In the genomic region with DNA sequence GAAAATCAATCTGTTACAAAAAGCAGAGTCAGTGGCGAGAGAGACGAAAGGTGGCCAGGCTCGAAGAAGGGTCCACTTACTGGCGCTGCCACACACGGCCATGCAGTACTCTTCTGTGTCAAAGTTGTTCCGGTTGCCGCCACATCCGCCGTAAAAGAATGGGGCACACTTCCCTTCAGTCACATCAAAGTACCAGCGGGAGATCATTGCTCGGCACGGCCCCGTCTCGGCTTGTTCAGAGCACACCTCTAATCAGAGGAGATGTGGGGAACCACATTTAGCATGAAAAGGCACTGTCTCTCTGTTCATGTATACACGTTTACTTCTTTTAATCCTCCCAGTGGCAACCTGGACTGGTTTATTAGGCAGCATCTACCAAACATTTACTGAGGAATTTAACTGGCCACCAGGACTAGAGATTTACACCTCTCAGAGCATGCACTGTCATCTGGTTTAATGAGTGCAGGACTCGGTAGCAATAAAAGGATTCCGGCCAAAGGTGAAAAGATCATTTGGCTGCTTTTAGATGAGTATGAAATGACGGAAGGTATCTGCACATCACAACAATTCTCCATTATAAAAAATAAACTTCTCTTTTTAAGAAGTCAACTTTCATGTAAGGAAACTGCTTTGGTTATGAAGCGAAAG, we compare ENCODE assay signal across 11 cellular contexts.
A peak's percentile ranks its signal among the peaks of the same experiment; 100 is the strongest.
DNase-seq lines count a peak whose midpoint lies in the region; ATAC-seq and TF ChIP-seq lines count a peak whose summit lies in the region.
"Had no signal": no experiment of that assay in that cellular context is flagged by ENCODE, and none has a peak within 500 bp of the region (broad histone marks: within the 10 kb centered on the region; RNA-seq: fewer than 3 reads in every experiment).

No MANE protein-coding gene starts in this region.

- TF ChIP-seq CTCF in GM12865 (IDR thresholded peaks at IDR 0.05; ENCODE audit: insufficient read depth, low read depth, low read length, missing control alignments), result no peak

- ATAC-seq in HG03457 (IDR thresholded peaks at IDR 0.05; ENCODE audit: unreplicated experiment) (no peak), HG02970 (IDR thresholded peaks at IDR 0.05; ENCODE audit: low FRiP score, unreplicated experiment) (no peak)

- H3K27ac Mint-ChIP-seq in activated CD4-positive, alpha-beta memory T cell treated with anti-CD3 and anti-CD28 coated beads, Interleukin-2, amount 10 ng/mL, durations not matched to agents 7 days and 5 days, result peak overlapping the region; percentile 5

- no peak overlapping the region for H3K4me3 ChIP-seq in GM12865 (ENCODE audit: low read depth, low read length)
- H3K4me3 ChIP-seq: BLaER1, SJSA1 had no signal

- H3K4me1 Mint-ChIP-seq in activated CD4-positive, alpha-beta memory T cell treated with anti-CD3 and anti-CD28 coated beads, Interleukin-2, amount 10 ng/mL, durations not matched to agents 7 days and 5 days, result peaks cover 6% of the 10 kb centered on the region

- CTCF ChIA-PET in activated CD4-positive, alpha-beta memory T cell treated with anti-CD3 and anti-CD28 coated beads, Interleukin-2, amount 10 ng/mL, durations not matched to agents 7 days and 5 days (lab: Charles Lee), result interaction anchor here (0.6 kb wide), 1 partner anchor 406 kb away, joined by 3 read pairs; no protein-coding TSS in a partner anchor

- DNase-seq in GM12865 (ENCODE audit: low read depth) (peak; percentile 47), retina (peak; percentile 17), hepatic stellate cell (ENCODE audit: low spot score) (no peak), medulla oblongata (ENCODE audit: extremely low spot score) (no peak)
- peak; percentile 55 for DNase-seq in activated CD4-positive, alpha-beta memory T cell treated with anti-CD3 and anti-CD28 coated beads, Interleukin-2, amount 10 ng/mL, durations not matched to agents 7 days and 5 days
- DNase-seq in central memory CD4-positive, alpha-beta T cell, result peak; percentile 28
- DNase-seq: Karpas-422 had no signal

- no peaks in the 10 kb centered on the region for H3K9me3 Mint-ChIP-seq in activated CD4-positive, alpha-beta memory T cell treated with anti-CD3 and anti-CD28 coated beads, Interleukin-2, amount 10 ng/mL, durations not matched to agents 7 days and 5 days

- POLR2A ChIA-PET in activated CD4-positive, alpha-beta memory T cell treated with anti-CD3 and anti-CD28 coated beads, Interleukin-2, amount 10 ng/mL, durations not matched to agents 7 days and 5 days (lab: Charles Lee), result interaction anchor here (0.8 kb wide), 1 partner anchor 8 kb away, joined by 3 read pairs; no protein-coding TSS in a partner anchor

- no peak overlapping the region for H3K4me3 Mint-ChIP-seq in activated CD4-positive, alpha-beta memory T cell treated with anti-CD3 and anti-CD28 coated beads, Interleukin-2, amount 10 ng/mL, durations not matched to agents 7 days and 5 days

- H3K27me3 Mint-ChIP-seq in activated CD4-positive, alpha-beta memory T cell treated with anti-CD3 and anti-CD28 coated beads, Interleukin-2, amount 10 ng/mL, durations not matched to agents 7 days and 5 days, result no peaks in the 10 kb centered on the region

- no peaks in the 10 kb centered on the region for H3K36me3 Mint-ChIP-seq in activated CD4-positive, alpha-beta memory T cell treated with anti-CD3 and anti-CD28 coated beads, Interleukin-2, amount 10 ng/mL, durations not matched to agents 7 days and 5 days (ENCODE audit: low read depth)

Comparison
In these comparisons a context has a peak if more than half of its experiments do, and no peak if none do; other contexts are left out.
1. DNase-seq: peak in GM12865 (single experiment), activated CD4-positive, alpha-beta memory T cell treated with anti-CD3 and anti-CD28 coated beads, Interleukin-2, amount 10 ng/mL, durations not matched to agents 7 days and 5 days (single experiment), central memory CD4-positive, alpha-beta T cell (single experiment) and retina (single experiment); none in hepatic stellate cell (single experiment) and medulla oblongata (single experiment).